Comparison of ENCODE assay signal across 1 cellular context in the genomic region with DNA sequence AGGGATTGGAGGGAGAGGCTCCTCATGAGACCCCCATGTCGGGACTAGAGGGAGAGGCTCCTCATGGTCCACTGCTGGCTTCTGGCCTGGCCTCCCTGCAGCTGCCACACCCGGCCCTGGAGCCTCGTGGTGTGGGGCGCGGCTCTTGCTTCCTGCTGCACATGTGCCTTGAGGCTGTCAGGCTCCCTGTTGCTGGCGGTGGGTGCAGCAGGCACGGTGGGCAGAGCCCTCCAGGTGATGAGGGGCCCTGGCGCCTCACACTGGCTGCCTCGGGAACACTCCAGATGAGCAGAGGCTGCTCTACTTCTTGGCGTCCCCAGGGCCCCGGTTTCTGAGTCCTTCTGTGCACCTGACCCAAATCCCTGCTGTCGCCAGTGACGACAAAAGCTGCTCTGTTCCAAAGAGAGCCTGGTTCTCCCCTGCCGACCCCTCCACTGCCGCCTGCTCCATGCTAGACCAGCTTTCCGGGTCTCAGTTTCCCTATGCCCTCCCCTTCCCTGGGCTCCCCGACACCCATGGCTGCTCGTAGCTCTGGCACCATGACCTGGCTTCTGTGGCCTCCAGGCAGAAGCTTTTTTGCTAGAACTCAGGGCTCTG.
TF ChIP-seq lines count a peak whose summit lies in the region.

No MANE protein-coding gene starts in this region.

TF ChIP-seq in HepG2, 621 proteins besides CTCF, POLR2A, EP300 and RAD21 (continued from another document and continues in another):
- TF ChIP-seq CSRNP2 (CRISPR knock-in tag; conservative IDR thresholded peaks at IDR 0.05; ENCODE audit: low read depth) (no peak), CBX1 (IDR thresholded peaks at IDR 0.05; ENCODE audit: low read depth) (no peak), MBD4 (IDR thresholded peaks at IDR 0.05; ENCODE audit: borderline replicate concordance, low read length) (no peak), SKI (IDR thresholded peaks at IDR 0.05; ENCODE audit: partially characterized antibody) (no peak), PAX8 (CRISPR knock-in tag; IDR thresholded peaks at IDR 0.05; ENCODE audit: borderline replicate concordance) (no peak), SRSF9 (IDR thresholded peaks at IDR 0.05; ENCODE audit: borderline replicate concordance, insufficient read depth, low read depth, low read length, poor library complexity, severe bottlenecking) (no peak), YY1 (IDR thresholded peaks at IDR 0.05; ENCODE audit: insufficient read depth, insufficient replicate concordance, low read depth, low read length) (no peak), MEIS2 (CRISPR knock-in tag; IDR thresholded peaks at IDR 0.05) (no peak), ZBTB39 (CRISPR knock-in tag; IDR thresholded peaks at IDR 0.05) (no peak), NRL (CRISPR knock-in tag; IDR thresholded peaks at IDR 0.05; ENCODE audit: borderline replicate concordance) (no peak), KMT2A (CRISPR knock-in tag; IDR thresholded peaks at IDR 0.05) (no peak), ZNF496 (CRISPR knock-in tag; IDR thresholded peaks at IDR 0.05; ENCODE audit: insufficient replicate concordance) (no peak), ZNF564 (CRISPR knock-in tag; IDR thresholded peaks at IDR 0.05) (no peak), ZFP41 (CRISPR knock-in tag; IDR thresholded peaks at IDR 0.05; ENCODE audit: borderline replicate concordance) (no peak), ZBTB38 (CRISPR knock-in tag; IDR thresholded peaks at IDR 0.05) (peak; percentile 14; the same call in 1 of the 2 replicates)
- TF ChIP-seq, protein P1, sequence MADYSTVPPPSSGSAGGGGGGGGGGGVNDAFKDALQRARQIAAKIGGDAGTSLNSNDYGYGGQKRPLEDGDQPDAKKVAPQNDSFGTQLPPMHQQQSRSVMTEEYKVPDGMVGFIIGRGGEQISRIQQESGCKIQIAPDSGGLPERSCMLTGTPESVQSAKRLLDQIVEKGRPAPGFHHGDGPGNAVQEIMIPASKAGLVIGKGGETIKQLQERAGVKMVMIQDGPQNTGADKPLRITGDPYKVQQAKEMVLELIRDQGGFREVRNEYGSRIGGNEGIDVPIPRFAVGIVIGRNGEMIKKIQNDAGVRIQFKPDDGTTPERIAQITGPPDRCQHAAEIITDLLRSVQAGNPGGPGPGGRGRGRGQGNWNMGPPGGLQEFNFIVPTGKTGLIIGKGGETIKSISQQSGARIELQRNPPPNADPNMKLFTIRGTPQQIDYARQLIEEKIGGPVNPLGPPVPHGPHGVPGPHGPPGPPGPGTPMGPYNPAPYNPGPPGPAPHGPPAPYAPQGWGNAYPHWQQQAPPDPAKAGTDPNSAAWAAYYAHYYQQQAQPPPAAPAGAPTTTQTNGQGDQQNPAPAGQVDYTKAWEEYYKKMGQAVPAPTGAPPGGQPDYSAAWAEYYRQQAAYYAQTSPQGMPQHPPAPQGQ (CRISPR knock-in tag; IDR thresholded peaks at IDR 0.05; ENCODE audit: borderline replicate concordance), result no peak
- TF ChIP-seq, protein P2, sequence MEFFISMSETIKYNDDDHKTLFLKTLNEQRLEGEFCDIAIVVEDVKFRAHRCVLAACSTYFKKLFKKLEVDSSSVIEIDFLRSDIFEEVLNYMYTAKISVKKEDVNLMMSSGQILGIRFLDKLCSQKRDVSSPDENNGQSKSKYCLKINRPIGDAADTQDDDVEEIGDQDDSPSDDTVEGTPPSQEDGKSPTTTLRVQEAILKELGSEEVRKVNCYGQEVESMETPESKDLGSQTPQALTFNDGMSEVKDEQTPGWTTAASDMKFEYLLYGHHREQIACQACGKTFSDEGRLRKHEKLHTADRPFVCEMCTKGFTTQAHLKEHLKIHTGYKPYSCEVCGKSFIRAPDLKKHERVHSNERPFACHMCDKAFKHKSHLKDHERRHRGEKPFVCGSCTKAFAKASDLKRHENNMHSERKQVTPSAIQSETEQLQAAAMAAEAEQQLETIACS (CRISPR knock-in tag; IDR thresholded peaks at IDR 0.05), result no peak
- TF ChIP-seq, protein P3, sequence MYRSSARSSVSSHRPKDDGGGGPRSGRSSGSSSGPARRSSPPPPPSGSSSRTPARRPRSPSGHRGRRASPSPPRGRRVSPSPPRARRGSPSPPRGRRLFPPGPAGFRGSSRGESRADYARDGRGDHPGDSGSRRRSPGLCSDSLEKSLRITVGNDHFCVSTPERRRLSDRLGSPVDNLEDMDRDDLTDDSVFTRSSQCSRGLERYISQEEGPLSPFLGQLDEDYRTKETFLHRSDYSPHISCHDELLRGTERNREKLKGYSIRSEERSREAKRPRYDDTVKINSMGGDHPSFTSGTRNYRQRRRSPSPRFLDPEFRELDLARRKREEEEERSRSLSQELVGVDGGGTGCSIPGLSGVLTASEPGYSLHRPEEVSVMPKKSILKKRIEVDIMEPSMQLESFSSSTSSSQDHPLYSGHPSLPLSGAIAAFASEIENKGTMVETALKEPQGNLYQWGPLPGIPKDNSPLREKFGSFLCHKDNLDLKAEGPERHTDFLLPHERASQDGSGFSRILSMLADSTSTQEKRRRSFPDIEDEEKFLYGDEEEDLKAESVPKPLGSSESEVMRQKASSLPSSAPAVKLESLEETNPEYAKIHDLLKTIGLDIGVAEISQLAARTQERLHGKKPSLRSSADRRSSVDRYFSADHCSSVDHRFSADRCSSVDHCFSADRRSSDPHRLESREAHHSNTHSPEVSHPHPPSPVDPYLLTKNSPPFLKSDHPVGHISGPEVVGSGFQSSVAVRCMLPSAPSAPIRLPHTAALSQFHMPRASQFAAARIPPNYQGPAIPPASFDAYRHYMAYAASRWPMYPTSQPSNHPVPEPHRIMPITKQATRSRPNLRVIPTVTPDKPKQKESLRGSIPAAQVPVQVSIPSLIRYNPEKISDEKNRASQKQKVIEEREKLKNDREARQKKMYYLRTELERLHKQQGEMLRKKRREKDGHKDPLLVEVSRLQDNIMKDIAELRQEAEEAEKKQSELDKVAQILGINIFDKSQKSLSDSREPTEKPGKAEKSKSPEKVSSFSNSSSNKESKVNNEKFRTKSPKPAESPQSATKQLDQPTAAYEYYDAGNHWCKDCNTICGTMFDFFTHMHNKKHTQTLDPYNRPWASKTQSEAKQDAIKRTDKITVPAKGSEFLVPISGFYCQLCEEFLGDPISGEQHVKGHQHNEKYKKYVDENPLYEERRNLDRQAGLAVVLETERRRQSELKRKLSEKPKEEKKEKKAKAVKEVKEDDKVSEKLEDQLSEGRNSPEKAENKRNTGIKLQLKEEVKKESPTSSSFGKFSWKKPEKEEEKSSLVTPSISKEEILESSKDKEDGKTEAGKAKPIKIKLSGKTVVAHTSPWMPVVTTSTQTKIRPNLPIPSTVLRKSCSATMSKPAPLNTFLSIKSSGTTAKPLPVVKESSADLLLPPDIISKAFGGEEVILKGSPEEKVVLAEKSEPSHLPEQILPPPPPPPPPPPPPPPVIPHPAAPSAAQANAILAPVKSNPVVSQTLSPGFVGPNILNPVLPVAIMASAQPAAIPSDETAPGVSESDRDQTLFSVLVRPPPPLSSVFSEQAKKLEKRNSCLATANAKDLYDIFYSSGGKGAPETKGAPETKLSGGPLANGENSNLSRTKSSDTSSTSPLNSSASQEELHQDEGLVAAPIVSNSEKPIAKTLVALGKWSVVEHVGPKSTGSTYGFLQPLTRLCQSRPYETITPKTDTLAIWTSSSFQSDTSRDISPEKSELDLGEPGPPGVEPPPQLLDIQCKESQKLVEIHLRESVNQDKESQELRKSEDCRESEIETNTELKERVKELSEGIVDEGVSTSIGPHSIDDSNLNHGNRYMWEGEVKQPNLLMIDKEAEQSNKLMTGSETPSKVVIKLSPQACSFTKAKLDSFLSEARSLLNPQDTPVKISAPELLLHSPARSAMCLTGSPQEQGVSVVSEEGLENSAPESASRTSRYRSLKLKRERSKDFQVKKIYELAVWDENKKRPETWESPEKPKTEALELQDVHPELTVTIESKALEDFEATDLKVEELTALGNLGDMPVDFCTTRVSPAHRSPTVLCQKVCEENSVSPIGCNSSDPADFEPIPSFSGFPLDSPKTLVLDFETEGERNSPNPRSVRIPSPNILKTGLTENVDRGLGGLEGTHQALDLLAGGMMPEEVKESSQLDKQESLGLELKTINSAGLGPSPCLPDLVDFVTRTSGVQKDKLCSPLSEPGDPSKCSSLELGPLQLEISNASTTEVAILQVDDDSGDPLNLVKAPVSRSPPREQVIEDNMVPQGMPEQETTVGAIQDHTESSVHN (CRISPR knock-in tag; IDR thresholded peaks at IDR 0.05), result no peak
- TF ChIP-seq, protein P4, sequence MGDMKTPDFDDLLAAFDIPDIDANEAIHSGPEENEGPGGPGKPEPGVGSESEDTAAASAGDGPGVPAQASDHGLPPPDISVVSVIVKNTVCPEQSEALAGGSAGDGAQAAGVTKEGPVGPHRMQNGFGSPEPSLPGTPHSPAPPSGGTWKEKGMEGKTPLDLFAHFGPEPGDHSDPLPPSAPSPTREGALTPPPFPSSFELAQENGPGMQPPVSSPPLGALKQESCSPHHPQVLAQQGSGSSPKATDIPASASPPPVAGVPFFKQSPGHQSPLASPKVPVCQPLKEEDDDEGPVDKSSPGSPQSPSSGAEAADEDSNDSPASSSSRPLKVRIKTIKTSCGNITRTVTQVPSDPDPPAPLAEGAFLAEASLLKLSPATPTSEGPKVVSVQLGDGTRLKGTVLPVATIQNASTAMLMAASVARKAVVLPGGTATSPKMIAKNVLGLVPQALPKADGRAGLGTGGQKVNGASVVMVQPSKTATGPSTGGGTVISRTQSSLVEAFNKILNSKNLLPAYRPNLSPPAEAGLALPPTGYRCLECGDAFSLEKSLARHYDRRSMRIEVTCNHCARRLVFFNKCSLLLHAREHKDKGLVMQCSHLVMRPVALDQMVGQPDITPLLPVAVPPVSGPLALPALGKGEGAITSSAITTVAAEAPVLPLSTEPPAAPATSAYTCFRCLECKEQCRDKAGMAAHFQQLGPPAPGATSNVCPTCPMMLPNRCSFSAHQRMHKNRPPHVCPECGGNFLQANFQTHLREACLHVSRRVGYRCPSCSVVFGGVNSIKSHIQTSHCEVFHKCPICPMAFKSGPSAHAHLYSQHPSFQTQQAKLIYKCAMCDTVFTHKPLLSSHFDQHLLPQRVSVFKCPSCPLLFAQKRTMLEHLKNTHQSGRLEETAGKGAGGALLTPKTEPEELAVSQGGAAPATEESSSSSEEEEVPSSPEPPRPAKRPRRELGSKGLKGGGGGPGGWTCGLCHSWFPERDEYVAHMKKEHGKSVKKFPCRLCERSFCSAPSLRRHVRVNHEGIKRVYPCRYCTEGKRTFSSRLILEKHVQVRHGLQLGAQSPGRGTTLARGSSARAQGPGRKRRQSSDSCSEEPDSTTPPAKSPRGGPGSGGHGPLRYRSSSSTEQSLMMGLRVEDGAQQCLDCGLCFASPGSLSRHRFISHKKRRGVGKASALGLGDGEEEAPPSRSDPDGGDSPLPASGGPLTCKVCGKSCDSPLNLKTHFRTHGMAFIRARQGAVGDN (CRISPR knock-in tag; IDR thresholded peaks at IDR 0.05), result peak; percentile 67
- TF ChIP-seq, protein P5, sequence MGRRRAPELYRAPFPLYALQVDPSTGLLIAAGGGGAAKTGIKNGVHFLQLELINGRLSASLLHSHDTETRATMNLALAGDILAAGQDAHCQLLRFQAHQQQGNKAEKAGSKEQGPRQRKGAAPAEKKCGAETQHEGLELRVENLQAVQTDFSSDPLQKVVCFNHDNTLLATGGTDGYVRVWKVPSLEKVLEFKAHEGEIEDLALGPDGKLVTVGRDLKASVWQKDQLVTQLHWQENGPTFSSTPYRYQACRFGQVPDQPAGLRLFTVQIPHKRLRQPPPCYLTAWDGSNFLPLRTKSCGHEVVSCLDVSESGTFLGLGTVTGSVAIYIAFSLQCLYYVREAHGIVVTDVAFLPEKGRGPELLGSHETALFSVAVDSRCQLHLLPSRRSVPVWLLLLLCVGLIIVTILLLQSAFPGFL (CRISPR knock-in tag; IDR thresholded peaks at IDR 0.05), result no peak
- TF ChIP-seq, protein P6, sequence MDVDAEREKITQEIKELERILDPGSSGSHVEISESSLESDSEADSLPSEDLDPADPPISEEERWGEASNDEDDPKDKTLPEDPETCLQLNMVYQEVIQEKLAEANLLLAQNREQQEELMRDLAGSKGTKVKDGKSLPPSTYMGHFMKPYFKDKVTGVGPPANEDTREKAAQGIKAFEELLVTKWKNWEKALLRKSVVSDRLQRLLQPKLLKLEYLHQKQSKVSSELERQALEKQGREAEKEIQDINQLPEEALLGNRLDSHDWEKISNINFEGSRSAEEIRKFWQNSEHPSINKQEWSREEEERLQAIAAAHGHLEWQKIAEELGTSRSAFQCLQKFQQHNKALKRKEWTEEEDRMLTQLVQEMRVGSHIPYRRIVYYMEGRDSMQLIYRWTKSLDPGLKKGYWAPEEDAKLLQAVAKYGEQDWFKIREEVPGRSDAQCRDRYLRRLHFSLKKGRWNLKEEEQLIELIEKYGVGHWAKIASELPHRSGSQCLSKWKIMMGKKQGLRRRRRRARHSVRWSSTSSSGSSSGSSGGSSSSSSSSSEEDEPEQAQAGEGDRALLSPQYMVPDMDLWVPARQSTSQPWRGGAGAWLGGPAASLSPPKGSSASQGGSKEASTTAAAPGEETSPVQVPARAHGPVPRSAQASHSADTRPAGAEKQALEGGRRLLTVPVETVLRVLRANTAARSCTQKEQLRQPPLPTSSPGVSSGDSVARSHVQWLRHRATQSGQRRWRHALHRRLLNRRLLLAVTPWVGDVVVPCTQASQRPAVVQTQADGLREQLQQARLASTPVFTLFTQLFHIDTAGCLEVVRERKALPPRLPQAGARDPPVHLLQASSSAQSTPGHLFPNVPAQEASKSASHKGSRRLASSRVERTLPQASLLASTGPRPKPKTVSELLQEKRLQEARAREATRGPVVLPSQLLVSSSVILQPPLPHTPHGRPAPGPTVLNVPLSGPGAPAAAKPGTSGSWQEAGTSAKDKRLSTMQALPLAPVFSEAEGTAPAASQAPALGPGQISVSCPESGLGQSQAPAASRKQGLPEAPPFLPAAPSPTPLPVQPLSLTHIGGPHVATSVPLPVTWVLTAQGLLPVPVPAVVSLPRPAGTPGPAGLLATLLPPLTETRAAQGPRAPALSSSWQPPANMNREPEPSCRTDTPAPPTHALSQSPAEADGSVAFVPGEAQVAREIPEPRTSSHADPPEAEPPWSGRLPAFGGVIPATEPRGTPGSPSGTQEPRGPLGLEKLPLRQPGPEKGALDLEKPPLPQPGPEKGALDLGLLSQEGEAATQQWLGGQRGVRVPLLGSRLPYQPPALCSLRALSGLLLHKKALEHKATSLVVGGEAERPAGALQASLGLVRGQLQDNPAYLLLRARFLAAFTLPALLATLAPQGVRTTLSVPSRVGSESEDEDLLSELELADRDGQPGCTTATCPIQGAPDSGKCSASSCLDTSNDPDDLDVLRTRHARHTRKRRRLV (CRISPR knock-in tag; IDR thresholded peaks at IDR 0.05), result no peak
